ENCODE assay signal across 20 cellular contexts in genomic region chr11:74033046-74033445, GRCh38. TPM values are rescaled to one million over a fixed set of nuclear protein-coding genes. Genes with fewer than 3 reads are reported as not detected.
DNase-seq lines count a peak whose midpoint lies in the region; ATAC-seq, FAIRE-seq and TF ChIP-seq lines count a peak whose summit lies in the region.
"Had no signal": no experiment of that assay in that cellular context is flagged by ENCODE, and none has a peak within 500 bp of the region (broad histone marks: within the 10 kb centered on the region; RNA-seq: fewer than 3 reads in every experiment).

No MANE protein-coding gene starts in this region.

- H3K9me3 ChIP-seq in HepG2 (ENCODE audit: low read length) (no peaks in the 10 kb centered on the region), right lobe of liver (no peaks in the 10 kb centered on the region), SJCRH30 (replicated peaks) (no peaks in the 10 kb centered on the region)
- H3K9me3 ChIP-seq in naive thymus-derived CD4-positive, alpha-beta T cell (ENCODE audit: control insufficient read depth in 2 of 3, low read length in 3 of 3) = no peaks in the 10 kb centered on the region
- H3K9me3 ChIP-seq: Caco-2, MG63 had no signal

- CTCF ChIA-PET in HepG2 (lab: Yijun Ruan, JAX; ENCODE audit: low intra/inter-chr PET ratio, low total read pairs) = no interaction called here
- CTCF ChIA-PET in activated B cell treated with CpG ODN at 0.5 μM for 24 hours (lab: Charles Lee) = interaction anchor here (1.0 to 3.0 kb wide), 3 partner anchors 63 to 75 kb away, joined by 3 to 16 read pairs (median 6); no protein-coding TSS in a partner anchor
- CTCF ChIA-PET in naive thymus-derived CD4-positive, alpha-beta T cell (lab: Charles Lee) = interaction anchor here (0.7 to 5.8 kb wide), 7 partner anchors 22 to 68 kb away, joined by 3 to 50 read pairs (median 10); no protein-coding TSS in a partner anchor

- FAIRE-seq in HepG2 (lab: Jason Lieb, UNC) = no peak
- FAIRE-seq: G401.6, H54 had no signal

- no peaks in the 10 kb centered on the region for H3K9me3 Mint-ChIP-seq in activated B cell treated with CpG ODN at 0.5 μM for 24 hours
- H3K9me3 Mint-ChIP-seq in naive thymus-derived CD4-positive, alpha-beta T cell = no peaks in the 10 kb centered on the region

- H4K20me1 ChIP-seq in HepG2 (ENCODE audit: insufficient read depth, low read length) = no peaks in the 10 kb centered on the region

- no peak overlapping the region for H3K9ac ChIP-seq in HepG2 (ENCODE audit: insufficient read depth, low read depth, low read length)
- H3K9ac ChIP-seq: KMS-11 had no signal

- H3K27me3 Mint-ChIP-seq in activated B cell treated with CpG ODN at 0.5 μM for 24 hours = no peaks in the 10 kb centered on the region
- no peaks in the 10 kb centered on the region for H3K27me3 Mint-ChIP-seq in naive thymus-derived CD4-positive, alpha-beta T cell

- in situ Hi-C loops in HepG2 (cut with HindIII; ENCODE audit: extremely low pct_ligation_motif_present, low pct_unique_long_range_greater_than_20kb) = no loop called here

- no peaks in the 10 kb centered on the region for H3K27me3 ChIP-seq in HepG2 (ENCODE audit: control insufficient read depth in 1 of 2, insufficient read depth in 2 of 2, low read length in 2 of 2)
- no peaks in the 10 kb centered on the region for H3K27me3 ChIP-seq in right lobe of liver
- no peaks in the 10 kb centered on the region for H3K27me3 ChIP-seq in naive thymus-derived CD4-positive, alpha-beta T cell (ENCODE audit: control insufficient read depth in 2 of 2, insufficient read depth in 2 of 2, low read length in 2 of 2)
- no peaks in the 10 kb centered on the region for H3K27me3 ChIP-seq in SJCRH30
- H3K27me3 ChIP-seq: MG63 had no signal

- POLR2A ChIA-PET in HepG2 (lab: Yijun Ruan, JAX) (interaction anchor here (0.9 kb wide), 1 partner anchor 14 kb away, joined by 3 read pairs; no protein-coding TSS in a partner anchor), activated B cell treated with CpG ODN at 0.5 μM for 24 hours (lab: Charles Lee) (interaction anchor here (0.6 to 1.4 kb wide), 2 partner anchors 39 to 63 kb away, joined by 3 read pairs; no protein-coding TSS in a partner anchor)
- POLR2A ChIA-PET in naive thymus-derived CD4-positive, alpha-beta T cell (lab: Charles Lee) = interaction anchor here (0.7 to 4.6 kb wide), 7 partner anchors 19 to 66 kb away, joined by 3 to 34 read pairs (median 6); partner anchors contain the start of gene UCP2

- TF ChIP-seq EP300 in HepG2 (IDR thresholded peaks at IDR 0.05; ENCODE audit: low read depth in 2 of 2, low read length in 2 of 2) (no peak), HepG2 (CRISPR knock-in tag; IDR thresholded peaks at IDR 0.05; ENCODE audit: borderline replicate concordance) (no peak)

- DNase-seq in HepG2 (ENCODE audit: low spot score) (no peak), right lobe of liver (no peak), GM12864 (ENCODE audit: low read depth) (no peak), activated B cell treated with CpG ODN at 0.5 μM for 24 hours (no peak), SJCRH30 (no peak), COR-L47 (lab: John Stamatoyannopoulos, UW) (no peak), NCI-H1930 (lab: John Stamatoyannopoulos, UW) (no peak)
- DNase-seq in naive thymus-derived CD4-positive, alpha-beta T cell = peak in 7 of 9 donors; percentile 28 to 57 (median 42)
- DNase-seq: Caco-2, MG63, NCI-H1105, NCI-H187 treated with DMSO at 0.1 percent for 48 hours, NCI-H2171, NCI-H446 treated with DMSO at 0.1 percent for 48 hours, NCI-H748 treated with DMSO at 0.1 percent for 48 hours, Right ventricle myocardium superior had no signal

- TF ChIP-seq POLR2A in HepG2 (IDR thresholded peaks at IDR 0.05; ENCODE audit: insufficient read depth in 1 of 2, low read depth in 2 of 2, low read length in 2 of 2) (no peak), right lobe of liver (IDR thresholded peaks at IDR 0.05) (no peak)

- H3K4me3 ChIP-seq in HepG2 (replicated peaks in 1 of 3; ENCODE audit: insufficient read depth in 1 of 3, low read depth in 2 of 3, low read length in 3 of 3) = no peak overlapping the region
- H3K4me3 ChIP-seq in right lobe of liver = no peak overlapping the region
- no peak overlapping the region for H3K4me3 ChIP-seq in GM12864 (ENCODE audit: low read depth, low read length)
- no peak overlapping the region for H3K4me3 ChIP-seq in naive thymus-derived CD4-positive, alpha-beta T cell (ENCODE audit: low read length)
- H3K4me3 ChIP-seq in SJCRH30 = no peak overlapping the region
- H3K4me3 ChIP-seq: MG63 had no signal

- no peak overlapping the region for H3K4me3 Mint-ChIP-seq in activated B cell treated with CpG ODN at 0.5 μM for 24 hours
- no peak overlapping the region for H3K4me3 Mint-ChIP-seq in naive thymus-derived CD4-positive, alpha-beta T cell

- intact Hi-C loops in HepG2 (cut with micrococcal nuclease; ENCODE audit: unreplicated experiment) (no loop called here), right lobe of liver (cut with DNase I) (no loop called here), activated B cell treated with CpG ODN at 0.5 μM for 24 hours (cut with micrococcal nuclease) (loop anchor here (1.0 to 5.0 kb wide), 2 partner anchors 36 to 69 kb away; no protein-coding TSS in a partner anchor)
- intact Hi-C loops in naive thymus-derived CD4-positive, alpha-beta T cell (cut with micrococcal nuclease) = loop anchor here (1.0 to 5.0 kb wide), 6 partner anchors 22 to 69 kb away; partner anchors contain the start of gene UCP2 (in 1 of the 2)

- peaks cover 7% of the 10 kb centered on the region for H3K4me1 Mint-ChIP-seq in activated B cell treated with CpG ODN at 0.5 μM for 24 hours
- H3K4me1 Mint-ChIP-seq in naive thymus-derived CD4-positive, alpha-beta T cell = peaks cover 17 to 33% (median 25%) of the 10 kb centered on the region in 7 donors

- H3K79me2 ChIP-seq in HepG2 (ENCODE audit: insufficient read depth, low read length) = no peaks in the 10 kb centered on the region

- peak; percentile 43 for TF ChIP-seq CTCF in HepG2 (CRISPR knock-in tag; IDR thresholded peaks at IDR 0.05)
- TF ChIP-seq CTCF in right lobe of liver (IDR thresholded peaks at IDR 0.05) = no peak
- TF ChIP-seq CTCF in GM12864 (IDR thresholded peaks at IDR 0.05; ENCODE audit: low read depth, low read length, missing control alignments) = peak; percentile 29
- TF ChIP-seq CTCF in activated B cell treated with CpG ODN at 0.5 μM for 24 hours (IDR thresholded peaks at IDR 0.05) = no peak

- no peak overlapping the region for H3K27ac Mint-ChIP-seq in activated B cell treated with CpG ODN at 0.5 μM for 24 hours
- H3K27ac Mint-ChIP-seq in naive thymus-derived CD4-positive, alpha-beta T cell = peak overlapping the region in 3 of 9 donors; percentile 25 to 72 (median 63)

- H3K27ac ChIP-seq in HepG2 (ENCODE audit: extremely low read length, insufficient read depth, low read length) (no peak overlapping the region), right lobe of liver (no peak overlapping the region), SJCRH30 (no peak overlapping the region)
- no peak overlapping the region for H3K27ac ChIP-seq in naive thymus-derived CD4-positive, alpha-beta T cell (ENCODE audit: low read depth, low read length)
- H3K27ac ChIP-seq: KMS-11 had no signal

- no peak for TF ChIP-seq RAD21 in HepG2 (CRISPR knock-in tag; IDR thresholded peaks at IDR 0.05)

- ATAC-seq in HepG2 (no peak; the same call in 2 of the 3 replicates), right lobe of liver (no peak), activated B cell treated with CpG ODN at 0.5 μM for 24 hours (ENCODE audit: low read depth) (peak; percentile 40)
- ATAC-seq in naive thymus-derived CD4-positive, alpha-beta T cell = peak; percentile 76
- ATAC-seq: Panc1 had no signal

- H2AFZ ChIP-seq in HepG2 (ENCODE audit: low read length) = no peak overlapping the region

- H3K36me3 ChIP-seq in HepG2 (replicated peaks in 1 of 2; ENCODE audit: control insufficient read depth in 1 of 2, insufficient read depth in 2 of 2, low read length in 2 of 2) (peaks cover 6 to 14% of the 10 kb centered on the region in 2 experiments; a peak in 4 of 5 replicates), right lobe of liver (peaks cover 0 to 10% (median 2%) of the 10 kb centered on the region in 4 donors), SJCRH30 (peaks cover 38% of the 10 kb centered on the region)
- H3K36me3 ChIP-seq in naive thymus-derived CD4-positive, alpha-beta T cell (ENCODE audit: control insufficient read depth in 2 of 3, insufficient read depth in 3 of 3, low read length in 3 of 3) = peaks cover 0 to 52% (median 0%) of the 10 kb centered on the region in 3 experiments

- H3K36me3 Mint-ChIP-seq in activated B cell treated with CpG ODN at 0.5 μM for 24 hours (ENCODE audit: low read depth) = peaks cover 89% of the 10 kb centered on the region
- peaks cover 24 to 79% (median 34%) of the 10 kb centered on the region in 5 donors for H3K36me3 Mint-ChIP-seq in naive thymus-derived CD4-positive, alpha-beta T cell

- H3K4me1 ChIP-seq in HepG2 (ENCODE audit: insufficient read depth, low read length) (peaks cover 19% of the 10 kb centered on the region), right lobe of liver (no peaks in the 10 kb centered on the region), SJCRH30 (no peaks in the 10 kb centered on the region)
- H3K4me1 ChIP-seq in naive thymus-derived CD4-positive, alpha-beta T cell (ENCODE audit: control insufficient read depth in 2 of 2, insufficient read depth in 2 of 2, low read length in 2 of 2) = peaks cover 0 to 7% of the 10 kb centered on the region in 2 donors
- H3K4me1 ChIP-seq: Caco-2 had no signal

- 100% methylated on average over 1 of the region's 3 CpGs for WGBS in HepG2 (ENCODE audit: low lambda C conversion rate)
- 78% methylated on average over 1 of the region's 3 CpGs for WGBS in right lobe of liver (ENCODE audit: insufficient coverage, low coverage, low lambda C conversion rate, missing lambda C conversion rate)

- BruUV-seq in HepG2 (replicated peaks; lab: Mats Ljungman, UMichigan) = no TSS peak

- H3K4me2 ChIP-seq in HepG2 (ENCODE audit: low read depth, low read length) = no peak overlapping the region
- H3K4me2 ChIP-seq: KMS-11 had no signal

RNA-seq across cellular contexts. Expression of gene UCP3, which starts 24.2 kb away (rescaled TPM):
- total RNA-seq in HepG2 (2016; rRNA removed; fragmentation: Illumina TruSeq; extraction: Trizol) = 0.22 TPM in 1 of 2 replicates, not detected in the other
- total RNA-seq in HepG2 (2016; cell fraction: cytosol; rRNA removed; fragmentation: Illumina TruSeq; extraction: Trizol; ENCODE audit: low read depth) = not detected in 2 replicates
- total RNA-seq in HepG2 (2016; cell fraction: insoluble cytoplasmic fraction; rRNA removed; fragmentation: Illumina TruSeq; extraction: Trizol) = not detected in 2 replicates
- not detected in 2 replicates for total RNA-seq in HepG2 (2016; cell fraction: membrane; rRNA removed; fragmentation: Illumina TruSeq; extraction: Trizol)
- 0.16 TPM in 1 of 2 replicates, not detected in the other for total RNA-seq in HepG2 (2016; cell fraction: nucleus; rRNA removed; fragmentation: Illumina TruSeq; extraction: Trizol)
- 0.10 and 0.37 TPM in 2 replicates for polyA plus RNA-seq in HepG2 (2011; rRNA removed)
- 0.05 and 0.14 TPM in 2 replicates for polyA plus RNA-seq in HepG2 (2011; cell fraction: cytosol; rRNA removed)
- 0.64 and 0.83 TPM in 2 replicates for polyA plus RNA-seq in HepG2 (2011; cell fraction: nucleus; rRNA removed)
- 0.17 and 0.28 TPM in 2 replicates for polyA plus RNA-seq in HepG2 (2012)
- 0.03 and 0.07 TPM in 2 replicates for polyA plus RNA-seq in HepG2 (2016; cell fraction: cytosol; fragmentation: Illumina TruSeq; extraction: Trizol; ENCODE audit: low read depth)
- polyA plus RNA-seq in HepG2 (2016; cell fraction: insoluble cytoplasmic fraction; fragmentation: Illumina TruSeq; extraction: Trizol; ENCODE audit: low read depth) = not detected in 2 replicates
- polyA plus RNA-seq in HepG2 (2016; cell fraction: membrane; fragmentation: Illumina TruSeq; extraction: Trizol; ENCODE audit: low read depth) = 0.06 and 0.13 TPM in 2 replicates
- polyA plus RNA-seq in HepG2 (2016; cell fraction: nucleus; fragmentation: Illumina TruSeq; extraction: Trizol; ENCODE audit: insufficient read depth, low read depth) = 1.4 and 1.8 TPM in 2 replicates
- polyA minus RNA-seq in HepG2 (2011; rRNA and poly(A)+ RNA removed; ENCODE audit: low replicate concordance) = 0.52 and 4.4 TPM in 2 replicates
- not detected in 2 replicates for polyA minus RNA-seq in HepG2 (2011; cell fraction: cytosol; rRNA and poly(A)+ RNA removed)
- 0.37 and 0.39 TPM in 2 replicates for polyA minus RNA-seq in HepG2 (2011; cell fraction: nucleus; rRNA and poly(A)+ RNA removed)
- 1 to 10 TPM in 2 of 6 experiments, under 1 TPM in 4; 0.20 to 1.5 (median 0.42) TPM for total RNA-seq in right lobe of liver
- total RNA-seq in activated B cell treated with CpG ODN at 0.5 μM for 24 hours = 4.4 and 5.7 TPM in 2 replicates
- total RNA-seq in naive thymus-derived CD4-positive, alpha-beta T cell = 10 to 100 TPM in 1 of 5 experiments, 1 to 10 TPM in 4; 3.8 to 10.5 (median 6.6) TPM
- polyA plus RNA-seq in naive thymus-derived CD4-positive, alpha-beta T cell = under 1 TPM; 0.41 to 0.97 TPM
- 0.53 and 1.2 TPM in 2 replicates for total RNA-seq in SJCRH30 (2014; rRNA removed; shearing (Covaris generic))

RNA-seq across cellular contexts. Expression of gene UCP2, which starts 50.4 kb away (rescaled TPM):
- total RNA-seq in HepG2 (2016; rRNA removed; fragmentation: Illumina TruSeq; extraction: Trizol) = 3.2 and 5.5 TPM in 2 replicates
- total RNA-seq in HepG2 (2016; cell fraction: cytosol; rRNA removed; fragmentation: Illumina TruSeq; extraction: Trizol; ENCODE audit: low read depth) = 2.4 TPM in 2 replicates
- 3.2 and 3.4 TPM in 2 replicates for total RNA-seq in HepG2 (2016; cell fraction: insoluble cytoplasmic fraction; rRNA removed; fragmentation: Illumina TruSeq; extraction: Trizol)
- total RNA-seq in HepG2 (2016; cell fraction: membrane; rRNA removed; fragmentation: Illumina TruSeq; extraction: Trizol) = 5.5 and 5.9 TPM in 2 replicates
- 6.8 and 8.8 TPM in 2 replicates for total RNA-seq in HepG2 (2016; cell fraction: nucleus; rRNA removed; fragmentation: Illumina TruSeq; extraction: Trizol)
- polyA plus RNA-seq in HepG2 (2011; rRNA removed) = 2.7 TPM in 2 replicates
- 3.8 and 4.1 TPM in 2 replicates for polyA plus RNA-seq in HepG2 (2011; cell fraction: cytosol; rRNA removed)
- 3.8 and 5.1 TPM in 2 replicates for polyA plus RNA-seq in HepG2 (2011; cell fraction: nucleus; rRNA removed)
- 4.1 and 7.4 TPM in 2 replicates for polyA plus RNA-seq in HepG2 (2012)
- 4.9 and 6.3 TPM in 2 replicates for polyA plus RNA-seq in HepG2 (2016; cell fraction: cytosol; fragmentation: Illumina TruSeq; extraction: Trizol; ENCODE audit: low read depth)
- 7.6 and 11.9 TPM in 2 replicates for polyA plus RNA-seq in HepG2 (2016; cell fraction: insoluble cytoplasmic fraction; fragmentation: Illumina TruSeq; extraction: Trizol; ENCODE audit: low read depth)
- 11.8 and 12.1 TPM in 2 replicates for polyA plus RNA-seq in HepG2 (2016; cell fraction: membrane; fragmentation: Illumina TruSeq; extraction: Trizol; ENCODE audit: low read depth)
- 4.9 and 6.3 TPM in 2 replicates for polyA plus RNA-seq in HepG2 (2016; cell fraction: nucleus; fragmentation: Illumina TruSeq; extraction: Trizol; ENCODE audit: insufficient read depth, low read depth)
- polyA minus RNA-seq in HepG2 (2011; rRNA and poly(A)+ RNA removed; ENCODE audit: low replicate concordance) = 10.6 and 155 TPM in 2 replicates
- 4.4 and 5.2 TPM in 2 replicates for polyA minus RNA-seq in HepG2 (2011; cell fraction: cytosol; rRNA and poly(A)+ RNA removed)
- 9.1 and 17.2 TPM in 2 replicates for polyA minus RNA-seq in HepG2 (2011; cell fraction: nucleus; rRNA and poly(A)+ RNA removed)
- 10 to 100 TPM in 1 of 6 experiments, 1 to 10 TPM in 5; 5.2 to 41.3 (median 8.7) TPM for total RNA-seq in right lobe of liver
- 424 and 458 TPM in 2 replicates for total RNA-seq in activated B cell treated with CpG ODN at 0.5 μM for 24 hours
- total RNA-seq in naive thymus-derived CD4-positive, alpha-beta T cell = 100 to 1,000 TPM; 365 to 949 (median 395) TPM
- polyA plus RNA-seq in naive thymus-derived CD4-positive, alpha-beta T cell = 1,000 to 10,000 TPM; 1,221 to 1,411 TPM
- 25.8 and 28.8 TPM in 2 replicates for total RNA-seq in SJCRH30 (2014; rRNA removed; shearing (Covaris generic))

Comparison
In these comparisons a context has a peak if more than half of its experiments do, and no peak if none do; other contexts are left out.
1. CTCF ChIP-seq: peak in HepG2 (single experiment) and GM12864 (single experiment); none in right lobe of liver (0 of 4) and activated B cell treated with CpG ODN at 0.5 μM for 24 hours (single experiment).
2. ATAC-seq: peak in activated B cell treated with CpG ODN at 0.5 μM for 24 hours (single experiment) and naive thymus-derived CD4-positive, alpha-beta T cell (single experiment); none in HepG2 (single experiment) and right lobe of liver (0 of 4).
3. DNase-seq: peak in naive thymus-derived CD4-positive, alpha-beta T cell (7 of 9); none in HepG2 (single experiment), right lobe of liver (0 of 3), GM12864 (single experiment), activated B cell treated with CpG ODN at 0.5 μM for 24 hours (single experiment), SJCRH30 (0 of 2), COR-L47 (single experiment) and NCI-H1930 (0 of 2).
4. RNA of gene UCP2, which starts 50.4 kb away (total RNA-seq): 424 to 458 TPM in activated B cell treated with CpG ODN at 0.5 μM for 24 hours and 365 to 949 TPM in naive thymus-derived CD4-positive, alpha-beta T cell; 25.8 to 28.8 TPM in SJCRH30, 5.2 to 41.3 TPM in right lobe of liver and 2.4 to 8.8 TPM in HepG2; every median in the first group is over 4 times any median in the second.
5. intact Hi-C loops: an anchor here in activated B cell treated with CpG ODN at 0.5 μM for 24 hours (1.0 to 5.0 kb wide) and naive thymus-derived CD4-positive, alpha-beta T cell (1.0 to 5.0 kb wide); none called in HepG2 and right lobe of liver.